ENCODE assay signal across 8 cellular contexts in genomic region chr5:142922223-142922952, GRCh38.
DNase-seq lines count a peak whose midpoint lies in the region; ATAC-seq, FAIRE-seq and TF ChIP-seq lines count a peak whose summit lies in the region.

No MANE protein-coding gene starts in this region.

- ATAC-seq in HG03159 (IDR thresholded peaks at IDR 0.05; ENCODE audit: unreplicated experiment), result peak; percentile 63
- ATAC-seq in effector memory CD8-positive, alpha-beta T cell (replicated peaks), result peak; percentile 60
- no peak for ATAC-seq in naive thymus-derived CD8-positive, alpha-beta T cell
- no peak for ATAC-seq in HG02763 (IDR thresholded peaks at IDR 0.05; ENCODE audit: unreplicated experiment)
- no peak for ATAC-seq in HG03175 (IDR thresholded peaks at IDR 0.05; ENCODE audit: unreplicated experiment)

- H3K27me3 Mint-ChIP-seq in effector memory CD8-positive, alpha-beta T cell, result no peaks in the 10 kb centered on the region
- H3K27me3 Mint-ChIP-seq in naive thymus-derived CD8-positive, alpha-beta T cell, result no peaks in the 10 kb centered on the region

- no peak for TF ChIP-seq POLR2A in GM12892 (IDR thresholded peaks at IDR 0.05; ENCODE audit: low read depth, low read length)

- H3K9me3 Mint-ChIP-seq in effector memory CD8-positive, alpha-beta T cell, result no peaks in the 10 kb centered on the region
- H3K9me3 Mint-ChIP-seq in naive thymus-derived CD8-positive, alpha-beta T cell, result no peaks in the 10 kb centered on the region

- peak; percentile 82 for FAIRE-seq in GM12892 (lab: Jason Lieb, UNC)

- H3K36me3 Mint-ChIP-seq in effector memory CD8-positive, alpha-beta T cell (ENCODE audit: insufficient read depth), result peaks cover 14% of the 10 kb centered on the region
- H3K36me3 Mint-ChIP-seq in naive thymus-derived CD8-positive, alpha-beta T cell, result peaks cover 5 to 37% (median 24%) of the 10 kb centered on the region in 3 donors

- peak overlapping the region; percentile 65 to 84 for H3K27ac Mint-ChIP-seq in effector memory CD8-positive, alpha-beta T cell
- peak overlapping the region in 6 of 10 donors; percentile 11 to 74 (median 30) for H3K27ac Mint-ChIP-seq in naive thymus-derived CD8-positive, alpha-beta T cell

- DNase-seq in AG08395 (ENCODE audit: low spot score) (peak; percentile 43), GM12892 (ENCODE audit: insufficient read length) (no peak), NCI-H82 (lab: John Stamatoyannopoulos, UW) (peak; percentile 73)
- DNase-seq in effector memory CD8-positive, alpha-beta T cell, result no peak
- no peak for DNase-seq in naive thymus-derived CD8-positive, alpha-beta T cell

- H3K4me3 Mint-ChIP-seq in effector memory CD8-positive, alpha-beta T cell, result no peak overlapping the region
- H3K4me3 Mint-ChIP-seq in naive thymus-derived CD8-positive, alpha-beta T cell, result no peak overlapping the region

- peaks cover 31 to 49% of the 10 kb centered on the region in 2 donors for H3K4me1 Mint-ChIP-seq in effector memory CD8-positive, alpha-beta T cell (ENCODE audit: low read depth in 2 of 2)
- H3K4me1 Mint-ChIP-seq in naive thymus-derived CD8-positive, alpha-beta T cell, result peaks cover 8 to 45% (median 28%) of the 10 kb centered on the region in 4 donors

- POLR2A ChIA-PET in naive thymus-derived CD8-positive, alpha-beta T cell (lab: Charles Lee), result interaction anchor here (0.6 kb wide), 2 partner anchors 56 to 165 kb away, joined by 3 to 4 read pairs; no protein-coding TSS in a partner anchor

Comparison
In these comparisons a context has a peak if more than half of its experiments do, and no peak if none do; other contexts are left out.
1. DNase-seq: peak in AG08395 (single experiment) and NCI-H82 (single experiment); none in GM12892 (single experiment), effector memory CD8-positive, alpha-beta T cell (0 of 3) and naive thymus-derived CD8-positive, alpha-beta T cell (0 of 10).
2. ATAC-seq: peak in HG03159 (single experiment) and effector memory CD8-positive, alpha-beta T cell (single experiment); none in naive thymus-derived CD8-positive, alpha-beta T cell (0 of 2), HG02763 (single experiment) and HG03175 (single experiment).